Comparison of ENCODE assay signal across 10 cellular contexts in genomic region chrX:110420771-110421498, GRCh38.
DNase-seq lines count a peak whose midpoint lies in the region; ATAC-seq and TF ChIP-seq lines count a peak whose summit lies in the region.
"Had no signal": no experiment of that assay in that cellular context is flagged by ENCODE, and none has a peak within 500 bp of the region (broad histone marks: within the 10 kb centered on the region; RNA-seq: fewer than 3 reads in every experiment).

No MANE protein-coding gene starts in this region.

- ATAC-seq in GM18498 (IDR thresholded peaks at IDR 0.05; ENCODE audit: unreplicated experiment) (peak; percentile 58), HG02884 (IDR thresholded peaks at IDR 0.05; ENCODE audit: unreplicated experiment) (peak; percentile 69), HG03045 (IDR thresholded peaks at IDR 0.05; ENCODE audit: unreplicated experiment) (no peak), natural killer cell (no peak)
- no peak for ATAC-seq in natural killer cell treated with Interleukin-12 subunit alpha and Interleukin-12 subunit beta and Interleukin-15 and Interleukin-18, amount 100 ng/mL, for 72 hours

- H3K9me3 Mint-ChIP-seq in neural crest cell (no peaks in the 10 kb centered on the region), natural killer cell (no peaks in the 10 kb centered on the region)
- H3K9me3 Mint-ChIP-seq in natural killer cell treated with Interleukin-12 subunit alpha and Interleukin-12 subunit beta and Interleukin-15 and Interleukin-18, amount 100 ng/mL, for 72 hours, result no peaks in the 10 kb centered on the region
- H3K9me3 Mint-ChIP-seq: activated naive CD4-positive, alpha-beta T cell treated with anti-CD3 and anti-CD28 coated beads, Interleukin-2, amount 50 U/mL, for 24 hours had no signal

- H3K4me3 ChIP-seq in astrocyte of the cerebellum (ENCODE audit: low read depth, low read length), result no peak overlapping the region

- peak; percentile 33 for TF ChIP-seq CTCF in astrocyte of the cerebellum (IDR thresholded peaks at IDR 0.05; ENCODE audit: low read depth, low read length, missing control alignments)
- peak; percentile 58 for TF ChIP-seq CTCF in neural crest cell (conservative IDR thresholded peaks at IDR 0.05)
- TF ChIP-seq CTCF in natural killer cell (IDR thresholded peaks at IDR 0.05), result no peak

- DNase-seq in astrocyte of the cerebellum (ENCODE audit: low read depth) (no peak), neural crest cell (ENCODE audit: low read depth, low spot score) (peak; percentile 20), natural killer cell (no peak), iPS-NIHi11 (ENCODE audit: low spot score) (no peak)
- no peak for DNase-seq in natural killer cell treated with Interleukin-12 subunit alpha and Interleukin-12 subunit beta and Interleukin-15 and Interleukin-18, amount 100 ng/mL, for 72 hours (ENCODE audit: low spot score)
- DNase-seq: NK-92 treated with Interleukin-12 subunit alpha and Interleukin-12 subunit beta, amount 100 ng/mL, for 24 hours had no signal

- H3K27ac Mint-ChIP-seq in neural crest cell (ENCODE audit: unreplicated experiment), result peak overlapping the region; percentile 40
- no peak overlapping the region for H3K27ac Mint-ChIP-seq in natural killer cell
- H3K27ac Mint-ChIP-seq in natural killer cell treated with Interleukin-12 subunit alpha and Interleukin-12 subunit beta and Interleukin-15 and Interleukin-18, amount 100 ng/mL, for 72 hours, result no peak overlapping the region
- H3K27ac Mint-ChIP-seq: activated naive CD4-positive, alpha-beta T cell treated with anti-CD3 and anti-CD28 coated beads, Interleukin-2, amount 50 U/mL, for 24 hours had no signal

- no peaks in the 10 kb centered on the region for H3K36me3 Mint-ChIP-seq in neural crest cell (ENCODE audit: low read depth)
- no peaks in the 10 kb centered on the region for H3K36me3 Mint-ChIP-seq in natural killer cell
- no peaks in the 10 kb centered on the region for H3K36me3 Mint-ChIP-seq in natural killer cell treated with Interleukin-12 subunit alpha and Interleukin-12 subunit beta and Interleukin-15 and Interleukin-18, amount 100 ng/mL, for 72 hours
- H3K36me3 Mint-ChIP-seq: activated naive CD4-positive, alpha-beta T cell treated with anti-CD3 and anti-CD28 coated beads, Interleukin-2, amount 50 U/mL, for 24 hours had no signal

- H3K27me3 Mint-ChIP-seq in neural crest cell (ENCODE audit: low read depth) (no peaks in the 10 kb centered on the region), natural killer cell (ENCODE audit: low read depth in 2 of 2) (peaks cover 8 to 28% of the 10 kb centered on the region in 2 donors)
- H3K27me3 Mint-ChIP-seq in natural killer cell treated with Interleukin-12 subunit alpha and Interleukin-12 subunit beta and Interleukin-15 and Interleukin-18, amount 100 ng/mL, for 72 hours, result peaks cover 11 to 16% of the 10 kb centered on the region in 2 donors
- H3K27me3 Mint-ChIP-seq: activated naive CD4-positive, alpha-beta T cell treated with anti-CD3 and anti-CD28 coated beads, Interleukin-2, amount 50 U/mL, for 24 hours had no signal

- in situ Hi-C loops in astrocyte of the cerebellum (cut with HindIII; ENCODE audit: low sequenced_read_pairs), result loop anchor here (25.0 kb wide), 1 partner anchor 234 kb away; no protein-coding TSS in a partner anchor

- H3K4me3 Mint-ChIP-seq in neural crest cell, result no peak overlapping the region
- no peak overlapping the region for H3K4me3 Mint-ChIP-seq in natural killer cell
- no peak overlapping the region for H3K4me3 Mint-ChIP-seq in natural killer cell treated with Interleukin-12 subunit alpha and Interleukin-12 subunit beta and Interleukin-15 and Interleukin-18, amount 100 ng/mL, for 72 hours
- H3K4me3 Mint-ChIP-seq: activated naive CD4-positive, alpha-beta T cell treated with anti-CD3 and anti-CD28 coated beads, Interleukin-2, amount 50 U/mL, for 24 hours had no signal

- H3K4me1 Mint-ChIP-seq in neural crest cell (peaks cover 40% of the 10 kb centered on the region), natural killer cell (no peaks in the 10 kb centered on the region)
- no peaks in the 10 kb centered on the region for H3K4me1 Mint-ChIP-seq in natural killer cell treated with Interleukin-12 subunit alpha and Interleukin-12 subunit beta and Interleukin-15 and Interleukin-18, amount 100 ng/mL, for 72 hours (ENCODE audit: low read depth in 2 of 2)
- H3K4me1 Mint-ChIP-seq: activated naive CD4-positive, alpha-beta T cell treated with anti-CD3 and anti-CD28 coated beads, Interleukin-2, amount 50 U/mL, for 24 hours had no signal

- intact Hi-C loops in natural killer cell (cut with micrococcal nuclease), result no loop called here

Comparison
In these comparisons a context has a peak if more than half of its experiments do, and no peak if none do; other contexts are left out.
1. ATAC-seq: peak in GM18498 (single experiment) and HG02884 (single experiment); none in HG03045 (single experiment), natural killer cell (0 of 3) and natural killer cell treated with Interleukin-12 subunit alpha and Interleukin-12 subunit beta and Interleukin-15 and Interleukin-18, amount 100 ng/mL, for 72 hours (0 of 2).